Comparison of ENCODE assay signal across 1 cellular context in the genomic region with DNA sequence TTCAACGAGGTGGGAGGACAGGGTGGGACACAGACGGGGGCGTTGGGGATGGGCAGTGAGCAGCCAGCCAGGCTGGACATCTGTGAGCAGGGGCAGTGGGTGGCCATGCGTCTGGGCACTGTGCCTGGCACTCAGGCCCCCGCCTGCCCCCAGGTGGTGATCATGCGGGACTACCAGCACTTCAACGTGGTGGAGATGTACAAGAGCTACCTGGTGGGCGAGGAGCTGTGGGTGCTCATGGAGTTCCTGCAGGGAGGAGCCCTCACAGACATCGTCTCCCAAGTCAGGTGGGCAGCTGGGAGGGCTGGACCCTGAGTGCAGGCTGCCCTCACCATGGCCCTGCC.
TF ChIP-seq lines count a peak whose summit lies in the region.

No MANE protein-coding gene starts in this region.

TF ChIP-seq in A549, 52 proteins besides CTCF, POLR2A, EP300 and RAD21:
- no peak for TF ChIP-seq FOSL2 (IDR thresholded peaks at IDR 0.05)
- no peak for TF ChIP-seq FOSL2 (CRISPR knock-in tag; IDR thresholded peaks at IDR 0.05)
- TF ChIP-seq ZFP36 (IDR thresholded peaks at IDR 0.05; ENCODE audit: borderline replicate concordance, partially characterized antibody): no peak
- no peak for TF ChIP-seq PHF8 (IDR thresholded peaks at IDR 0.05; ENCODE audit: borderline replicate concordance, low read depth)
- 0 out of 3 replicates have a peak, but pooled peaks have one; percentile 26 for TF ChIP-seq SMC3 (IDR thresholded peaks at IDR 0.05)
- TF ChIP-seq, protein P1, sequence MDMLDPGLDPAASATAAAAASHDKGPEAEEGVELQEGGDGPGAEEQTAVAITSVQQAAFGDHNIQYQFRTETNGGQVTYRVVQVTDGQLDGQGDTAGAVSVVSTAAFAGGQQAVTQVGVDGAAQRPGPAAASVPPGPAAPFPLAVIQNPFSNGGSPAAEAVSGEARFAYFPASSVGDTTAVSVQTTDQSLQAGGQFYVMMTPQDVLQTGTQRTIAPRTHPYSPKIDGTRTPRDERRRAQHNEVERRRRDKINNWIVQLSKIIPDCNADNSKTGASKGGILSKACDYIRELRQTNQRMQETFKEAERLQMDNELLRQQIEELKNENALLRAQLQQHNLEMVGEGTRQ (IDR thresholded peaks at IDR 0.05): no peak
- TF ChIP-seq NR3C1 (IDR thresholded peaks at IDR 0.05): no peak
- TF ChIP-seq, protein P2, sequence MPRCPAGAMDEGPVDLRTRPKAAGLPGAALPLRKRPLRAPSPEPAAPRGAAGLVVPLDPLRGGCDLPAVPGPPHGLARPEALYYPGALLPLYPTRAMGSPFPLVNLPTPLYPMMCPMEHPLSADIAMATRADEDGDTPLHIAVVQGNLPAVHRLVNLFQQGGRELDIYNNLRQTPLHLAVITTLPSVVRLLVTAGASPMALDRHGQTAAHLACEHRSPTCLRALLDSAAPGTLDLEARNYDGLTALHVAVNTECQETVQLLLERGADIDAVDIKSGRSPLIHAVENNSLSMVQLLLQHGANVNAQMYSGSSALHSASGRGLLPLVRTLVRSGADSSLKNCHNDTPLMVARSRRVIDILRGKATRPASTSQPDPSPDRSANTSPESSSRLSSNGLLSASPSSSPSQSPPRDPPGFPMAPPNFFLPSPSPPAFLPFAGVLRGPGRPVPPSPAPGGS (IDR thresholded peaks at IDR 0.05): no peak
- no peak for TF ChIP-seq HOXB13 (CRISPR knock-in tag; IDR thresholded peaks at IDR 0.05; ENCODE audit: low read depth)
- no peak for TF ChIP-seq KDM1A (IDR thresholded peaks at IDR 0.05; ENCODE audit: low read depth)
